20 cellular contexts compared by ENCODE assay signal in the genomic region with DNA sequence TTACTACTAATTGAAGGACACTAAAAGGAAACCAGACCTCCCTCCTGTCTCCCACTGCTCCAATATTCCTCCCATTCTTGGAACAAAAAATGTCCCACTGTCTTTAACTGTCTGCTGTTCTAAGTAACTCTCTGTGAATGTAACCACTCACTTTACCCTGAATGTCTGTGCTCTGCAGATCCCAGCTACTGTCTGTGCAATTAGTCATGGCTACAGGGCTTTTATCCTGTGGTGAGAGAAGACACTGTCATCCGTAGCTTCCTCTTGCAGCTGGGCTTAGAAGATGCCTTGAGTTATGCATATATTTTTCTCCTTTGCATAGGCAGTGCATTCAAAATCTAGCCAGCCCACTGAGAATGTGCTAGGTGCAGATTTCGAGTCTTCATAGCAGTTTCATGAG.
A peak's percentile ranks its signal among the peaks of the same experiment; 100 is the strongest.
DNase-seq lines count a peak whose midpoint lies in the region; ATAC-seq and TF ChIP-seq lines count a peak whose summit lies in the region.
"Had no signal": no experiment of that assay in that cellular context is flagged by ENCODE, and none has a peak within 500 bp of the region (broad histone marks: within the 10 kb centered on the region; RNA-seq: fewer than 3 reads in every experiment).

No MANE protein-coding gene starts in this region.

- H3K4me1 ChIP-seq in MM.1S (ENCODE audit: low read length) (peaks cover 20% of the 10 kb centered on the region), endodermal cell (ENCODE audit: control insufficient read depth, insufficient read depth, low read length) (no peaks in the 10 kb centered on the region), trophoblast cell (ENCODE audit: control insufficient read depth in 1 of 2, insufficient read depth in 2 of 2, low read length in 2 of 2) (no peaks in the 10 kb centered on the region)
- H3K4me1 ChIP-seq: A549, BLaER1 had no signal

- H2BK12ac ChIP-seq in trophoblast cell (ENCODE audit: low read length) = no peak overlapping the region

- H2BK5ac ChIP-seq in trophoblast cell (ENCODE audit: low read depth, low read length, poor library complexity) = no peak overlapping the region

- H3K4ac ChIP-seq in trophoblast cell (ENCODE audit: low read depth, low read length) = no peak overlapping the region

- H4K12ac ChIP-seq in trophoblast cell (ENCODE audit: low read depth, low read length) = no peak overlapping the region

- H3K9me3 Mint-ChIP-seq in endodermal cell = no peaks in the 10 kb centered on the region

- H3K27ac ChIP-seq in MM.1S (ENCODE audit: low read length) = peak overlapping the region; percentile 12; the same call in 1 of the 2 replicates
- H3K27ac ChIP-seq in endodermal cell (ENCODE audit: low read depth, low read length) = peak overlapping the region; percentile 24
- H3K27ac ChIP-seq in trophoblast cell (ENCODE audit: low read depth, low read length) = peak overlapping the region; percentile 38
- H3K27ac ChIP-seq: A549, BLaER1 had no signal

- no peaks in the 10 kb centered on the region for H3K9me3 ChIP-seq in MM.1S (replicated peaks; ENCODE audit: insufficient read depth, low read length)
- H3K9me3 ChIP-seq in endodermal cell (ENCODE audit: control insufficient read depth, low read length) = no peaks in the 10 kb centered on the region
- no peaks in the 10 kb centered on the region for H3K9me3 ChIP-seq in trophoblast cell (ENCODE audit: insufficient read depth, low read depth, low read length)
- H3K9me3 ChIP-seq: A549, BLaER1, SK-N-SH had no signal

- no peaks in the 10 kb centered on the region for H3K36me3 ChIP-seq in MM.1S (replicated peaks; ENCODE audit: insufficient read depth, low read length)
- H3K36me3 ChIP-seq in endodermal cell (ENCODE audit: control insufficient read depth, insufficient read depth, low read length) = no peaks in the 10 kb centered on the region
- H3K36me3 ChIP-seq in trophoblast cell (ENCODE audit: control insufficient read depth in 1 of 2, insufficient read depth in 2 of 2, low read length in 2 of 2) = no peaks in the 10 kb centered on the region
- H3K36me3 ChIP-seq: BLaER1 had no signal

- H3K23ac ChIP-seq in trophoblast cell (ENCODE audit: low read length) = no peak overlapping the region

- peaks cover 2% of the 10 kb centered on the region for H3K79me1 ChIP-seq in trophoblast cell (ENCODE audit: low read length)

- 80% methylated on average over 1 to 2 of the region's 2 CpGs for WGBS in endodermal cell (ENCODE audit: insufficient coverage in 1 of 2, insufficient read length in 1 of 2), 2 experiments
- WGBS in trophoblast cell (ENCODE audit: extremely low coverage, insufficient coverage, insufficient read length) = no CpG with 5 or more reads among the region's 2 CpGs

- H3K4me1 Mint-ChIP-seq in endodermal cell = peaks cover 6% of the 10 kb centered on the region

- no peaks in the 10 kb centered on the region for H4K20me1 ChIP-seq in MM.1S (ENCODE audit: insufficient read depth, low read length)
- H4K20me1 ChIP-seq: BLaER1 had no signal

- H2BK120ac ChIP-seq in trophoblast cell (ENCODE audit: insufficient read depth, low read length, poor library complexity) = no peak overlapping the region

- DNase-seq in MM.1S = peak; percentile 61
- peak; percentile 1 for DNase-seq in RKO (ENCODE audit: low spot score)
- DNase-seq in endodermal cell = no peak
- no peak for DNase-seq in trophoblast cell
- DNase-seq in HK-2 (ENCODE audit: unreplicated experiment) = no peak
- DNase-seq: CD8-positive, alpha-beta T cell; DMS53; EL; HFFc6; NCI-H1417 treated with DMSO at 0.1 percent for 48 hours; NCI-H187 treated with DMSO at 0.1 percent for 48 hours; NCI-H226; NCI-H524; Right ventricle myocardium superior; SK-N-SH had no signal

- H3K27me3 Mint-ChIP-seq in endodermal cell (ENCODE audit: insufficient read depth) = no peaks in the 10 kb centered on the region

- H3K18ac ChIP-seq in trophoblast cell (ENCODE audit: low read length) = no peak overlapping the region

- no peak overlapping the region for H3K4me3 ChIP-seq in MM.1S (ENCODE audit: low read length)
- no peak overlapping the region for H3K4me3 ChIP-seq in endodermal cell (ENCODE audit: low read length)
- H3K4me3 ChIP-seq in trophoblast cell (ENCODE audit: low read depth, low read length) = no peak overlapping the region
- H3K4me3 ChIP-seq: A549, BLaER1 had no signal

- H3K27ac Mint-ChIP-seq in endodermal cell = no peak overlapping the region
- H3K27ac Mint-ChIP-seq: CD8-positive, alpha-beta T cell; HFFc6 had no signal

- no peaks in the 10 kb centered on the region for H3K27me3 ChIP-seq in MM.1S (replicated peaks; ENCODE audit: insufficient read depth, low read length)
- no peaks in the 10 kb centered on the region for H3K27me3 ChIP-seq in endodermal cell (ENCODE audit: control insufficient read depth, insufficient read depth, low read length, poor library complexity, severe bottlenecking)
- no peaks in the 10 kb centered on the region for H3K27me3 ChIP-seq in trophoblast cell (ENCODE audit: insufficient read depth, low read length)
- H3K27me3 ChIP-seq: BLaER1 had no signal

- 0 out of 2 replicates have a peak overlapping the region, but pooled peaks have one; percentile 33 for H2AFZ ChIP-seq in MM.1S (ENCODE audit: low read length)
- H2AFZ ChIP-seq in trophoblast cell (ENCODE audit: insufficient read depth, low read length, poor library complexity) = no peak overlapping the region

- no peak overlapping the region for H4K8ac ChIP-seq in trophoblast cell (ENCODE audit: low read depth, low read length)

- ATAC-seq in GM18517 (IDR thresholded peaks at IDR 0.05; ENCODE audit: unreplicated experiment) (no peak), HG02571 (IDR thresholded peaks at IDR 0.05; ENCODE audit: unreplicated experiment) (no peak)
- ATAC-seq: A549; CD8-positive, alpha-beta T cell; Panc1 had no signal

- no peak overlapping the region for H2AK5ac ChIP-seq in trophoblast cell (ENCODE audit: low read length)

- H3K36me3 Mint-ChIP-seq in endodermal cell (ENCODE audit: low read depth) = no peaks in the 10 kb centered on the region
- H3K36me3 Mint-ChIP-seq: CD8-positive, alpha-beta T cell had no signal

- H3K4me3 Mint-ChIP-seq in endodermal cell = no peak overlapping the region
- H3K4me3 Mint-ChIP-seq: CD8-positive, alpha-beta T cell; HFFc6 had no signal

- H3F3A ChIP-seq in MM.1S (ENCODE audit: insufficient read depth, low read length) = no peaks in the 10 kb centered on the region

- no peak overlapping the region for H4K91ac ChIP-seq in trophoblast cell (ENCODE audit: low read depth, low read length)

- TF ChIP-seq CTCF in MM.1S (IDR thresholded peaks at IDR 0.05; ENCODE audit: low read length) (no peak), endodermal cell (conservative IDR thresholded peaks at IDR 0.05) (no peak)

- H3K4me2 ChIP-seq in MM.1S (ENCODE audit: low read depth, low read length) = peak overlapping the region; percentile 34; the same call in 1 of the 2 replicates
- H3K4me2 ChIP-seq in trophoblast cell (ENCODE audit: low read length) = peak overlapping the region; percentile 6
- H3K4me2 ChIP-seq: A549, BLaER1, SK-N-SH had no signal

- no peaks in the 10 kb centered on the region for H3K9me2 ChIP-seq in MM.1S (replicated peaks; ENCODE audit: insufficient read depth, low read length)
- H3K9me2 ChIP-seq: SK-N-SH had no signal

- H3K9ac ChIP-seq in MM.1S (ENCODE audit: low read length) (no peak overlapping the region), endodermal cell (ENCODE audit: extremely low read depth, low read length, poor library complexity, severe bottlenecking) (no peak overlapping the region), trophoblast cell (ENCODE audit: low read length) (no peak overlapping the region)
- H3K9ac ChIP-seq: BLaER1, SK-N-SH had no signal

- H3K79me2 ChIP-seq in MM.1S (ENCODE audit: low read length) (no peaks in the 10 kb centered on the region), trophoblast cell (ENCODE audit: control insufficient read depth, insufficient read depth, low read length, poor library complexity) (no peaks in the 10 kb centered on the region)

- H3K14ac ChIP-seq in trophoblast cell (ENCODE audit: low read length) = no peak overlapping the region

Comparison
In these comparisons a context has a peak if more than half of its experiments do, and no peak if none do; other contexts are left out.
1. DNase-seq: peak in MM.1S (single experiment) and RKO (single experiment); none in endodermal cell (single experiment), trophoblast cell (0 of 2) and HK-2 (single experiment).
2. Peak in every context shown above with its lines, with median percentiles within 50 percentile points of each other: H3K27ac ChIP-seq.